ENCODE assay signal across 8 cellular contexts in the genomic region with DNA sequence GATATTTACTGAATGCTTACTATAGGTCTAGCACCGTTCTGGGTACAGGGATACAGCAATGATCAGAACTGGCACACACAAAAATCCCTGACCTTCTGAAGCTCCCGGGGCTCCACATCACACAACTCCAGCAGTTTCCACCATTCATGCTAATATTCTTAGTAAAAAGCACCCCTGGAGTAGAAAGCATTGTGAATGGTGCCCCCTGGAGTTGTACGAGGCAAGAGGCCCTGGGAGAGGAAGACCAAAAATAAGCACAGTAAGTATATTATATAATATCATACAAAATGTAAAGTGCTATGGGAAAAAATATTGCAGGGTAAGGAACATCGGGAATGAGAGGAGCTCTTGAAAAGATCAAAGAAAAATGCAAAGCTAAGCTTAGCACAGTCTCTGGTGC. TPM values are rescaled to one million over a fixed set of nuclear protein-coding genes. Genes with fewer than 3 reads are reported as not detected.
A peak's percentile ranks its signal among the peaks of the same experiment; 100 is the strongest.
DNase-seq lines count a peak whose midpoint lies in the region; ATAC-seq and TF ChIP-seq lines count a peak whose summit lies in the region.

No MANE protein-coding gene starts in this region.

- H3K9me3 Mint-ChIP-seq in WTC11 = no peaks in the 10 kb centered on the region

- CTCF ChIA-PET in WTC11 (lab: Charles Lee) = interaction anchor here (0.8 to 2.6 kb wide), 20 partner anchors 8 to 262 kb away, joined by 3 to 28 read pairs (median 6); no protein-coding TSS in a partner anchor

- no peak overlapping the region for H3K4me3 Mint-ChIP-seq in WTC11

- peaks cover 53% of the 10 kb centered on the region for H3K4me1 Mint-ChIP-seq in WTC11

- no peaks in the 10 kb centered on the region for H3K27me3 Mint-ChIP-seq in WTC11 (ENCODE audit: low read depth)

- DNase-seq in GM10266 (ENCODE audit: extremely low spot score) = no peak
- DNase-seq in WTC11 (ENCODE audit: low spot score) = no peak
- no peak for DNase-seq in lower lobe of right lung
- no peak for DNase-seq in vagina (ENCODE audit: extremely low spot score in 2 of 2)
- no peak for DNase-seq in NCI-H146 (lab: John Stamatoyannopoulos, UW)
- DNase-seq in activated effector memory CD4-positive, alpha-beta T cell treated with anti-CD3 and anti-CD28 coated beads, Interleukin-2, amount 50 U/mL, for 16 hours = no peak

- TF ChIP-seq POLR2A in vagina (IDR thresholded peaks at IDR 0.05) = no peak

- ATAC-seq in WTC11 (no peak), lower lobe of right lung (no peak), GM19324 (IDR thresholded peaks at IDR 0.05; ENCODE audit: low FRiP score, unreplicated experiment) (no peak)

- H3K4me3 ChIP-seq in lower lobe of right lung (no peak overlapping the region), vagina (no peak overlapping the region)

- POLR2A ChIA-PET in WTC11 (lab: Charles Lee) = no interaction called here

- intact Hi-C loops in lower lobe of right lung (cut with DNase I) (no loop called here), vagina (cut with DNase I) (no loop called here)

- peaks cover 21% of the 10 kb centered on the region for H3K4me1 ChIP-seq in lower lobe of right lung
- peaks cover 34% of the 10 kb centered on the region for H3K4me1 ChIP-seq in vagina

- no peaks in the 10 kb centered on the region for H3K36me3 Mint-ChIP-seq in WTC11

- no peak for TF ChIP-seq CTCF in 22Rv1 (IDR thresholded peaks at IDR 0.05)
- TF ChIP-seq CTCF in GM10266 (IDR thresholded peaks at IDR 0.05; ENCODE audit: control insufficient read depth, insufficient read depth, low read depth, missing control alignments) = peak; percentile 14
- TF ChIP-seq CTCF in WTC11 (IDR thresholded peaks at IDR 0.05) = no peak
- TF ChIP-seq CTCF in lower lobe of right lung (IDR thresholded peaks at IDR 0.05) = no peak
- no peak for TF ChIP-seq CTCF in vagina (IDR thresholded peaks at IDR 0.05)

- no peaks in the 10 kb centered on the region for H3K27me3 ChIP-seq in lower lobe of right lung (ENCODE audit: low read depth)
- no peaks in the 10 kb centered on the region for H3K27me3 ChIP-seq in vagina

- H3K27ac ChIP-seq in 22Rv1 = peak overlapping the region; percentile 79
- H3K27ac ChIP-seq in lower lobe of right lung = peak overlapping the region; percentile 5
- no peak overlapping the region for H3K27ac ChIP-seq in vagina

- H3K27ac Mint-ChIP-seq in WTC11 = no peak overlapping the region

- H3K9me3 ChIP-seq in lower lobe of right lung (no peaks in the 10 kb centered on the region), vagina (no peaks in the 10 kb centered on the region)

- H3K36me3 ChIP-seq in lower lobe of right lung (no peaks in the 10 kb centered on the region), vagina (no peaks in the 10 kb centered on the region)

TF ChIP-seq in WTC11, 78 proteins besides CTCF, POLR2A, EP300 and RAD21:
- TF ChIP-seq ZNF317 (CRISPR knock-in tag; IDR thresholded peaks at IDR 0.05; ENCODE audit: borderline replicate concordance, low read depth) (no peak), FOXJ3 (CRISPR knock-in tag; IDR thresholded peaks at IDR 0.05; ENCODE audit: borderline replicate concordance) (no peak), PRRX2 (CRISPR knock-in tag; IDR thresholded peaks at IDR 0.05) (no peak), SP1 (CRISPR knock-in tag; conservative IDR thresholded peaks at IDR 0.05) (0 out of 2 replicates have a peak, but pooled peaks have one; percentile 15), ZNF671 (CRISPR knock-in tag; IDR thresholded peaks at IDR 0.05) (no peak)
- TF ChIP-seq, protein P1, sequence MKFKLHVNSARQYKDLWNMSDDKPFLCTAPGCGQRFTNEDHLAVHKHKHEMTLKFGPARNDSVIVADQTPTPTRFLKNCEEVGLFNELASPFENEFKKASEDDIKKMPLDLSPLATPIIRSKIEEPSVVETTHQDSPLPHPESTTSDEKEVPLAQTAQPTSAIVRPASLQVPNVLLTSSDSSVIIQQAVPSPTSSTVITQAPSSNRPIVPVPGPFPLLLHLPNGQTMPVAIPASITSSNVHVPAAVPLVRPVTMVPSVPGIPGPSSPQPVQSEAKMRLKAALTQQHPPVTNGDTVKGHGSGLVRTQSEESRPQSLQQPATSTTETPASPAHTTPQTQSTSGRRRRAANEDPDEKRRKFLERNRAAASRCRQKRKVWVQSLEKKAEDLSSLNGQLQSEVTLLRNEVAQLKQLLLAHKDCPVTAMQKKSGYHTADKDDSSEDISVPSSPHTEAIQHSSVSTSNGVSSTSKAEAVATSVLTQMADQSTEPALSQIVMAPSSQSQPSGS (CRISPR knock-in tag; IDR thresholded peaks at IDR 0.05; ENCODE audit: borderline replicate concordance, low read depth) = no peak

RNA-seq across cellular contexts. Expression of a gene that starts 0.8 kb away (rescaled TPM):
- 11.8 to 17.9 TPM (median 12.1 TPM) in 3 replicates for total RNA-seq in WTC11 (2021)
- total RNA-seq in lower lobe of right lung = 7.8 TPM
- 20.6 TPM for total RNA-seq in vagina
